Comparison of ENCODE assay signal across 1 cellular context in genomic region chr2:53770264-53770663, GRCh38.
TF ChIP-seq lines count a peak whose summit lies in the region.

No MANE protein-coding gene starts in this region.

TF ChIP-seq in GM12878, 131 proteins besides CTCF, POLR2A, EP300 and RAD21:
- TF ChIP-seq RB1 (IDR thresholded peaks at IDR 0.05; ENCODE audit: borderline replicate concordance), result no peak
- TF ChIP-seq ASH2L (IDR thresholded peaks at IDR 0.05; ENCODE audit: borderline replicate concordance, low read depth), result no peak
- no peak for TF ChIP-seq PKNOX1 (IDR thresholded peaks at IDR 0.05)
- no peak for TF ChIP-seq YY1 (IDR thresholded peaks at IDR 0.05; ENCODE audit: low read depth, low read length)
- no peak for TF ChIP-seq NFXL1 (IDR thresholded peaks at IDR 0.05; ENCODE audit: borderline replicate concordance)
- TF ChIP-seq SP1 (IDR thresholded peaks at IDR 0.05; ENCODE audit: low read depth, low read length), result no peak
- TF ChIP-seq RBBP5 (conservative IDR thresholded peaks at IDR 0.05), result no peak
- TF ChIP-seq ELK1 (IDR thresholded peaks at IDR 0.05; ENCODE audit: low read depth, low read length), result no peak
- TF ChIP-seq FOXM1 (IDR thresholded peaks at IDR 0.05; ENCODE audit: low read depth, low read length), result no peak
- no peak for TF ChIP-seq JUNB (IDR thresholded peaks at IDR 0.05)
- no peak for TF ChIP-seq EED (IDR thresholded peaks at IDR 0.05; ENCODE audit: low read depth)
- no peak for TF ChIP-seq BCL3 (IDR thresholded peaks at IDR 0.05; ENCODE audit: borderline replicate concordance, insufficient read depth, low read depth, low read length, poor library complexity, severe bottlenecking)
- TF ChIP-seq CBX3 (IDR thresholded peaks at IDR 0.05; ENCODE audit: borderline replicate concordance, low read depth), result no peak
- no peak for TF ChIP-seq ZNF622 (IDR thresholded peaks at IDR 0.05)
- TF ChIP-seq HDAC6 (IDR thresholded peaks at IDR 0.05; ENCODE audit: unreplicated experiment), result no peak
- no peak for TF ChIP-seq SUPT20H (IDR thresholded peaks at IDR 0.05; ENCODE audit: borderline replicate concordance, control insufficient read depth, low read depth, low read length)
